ENCODE assay signal across 9 cellular contexts in genomic region chr12:120783197-120783596, GRCh38. TPM values are rescaled to one million over a fixed set of nuclear protein-coding genes. Genes with fewer than 3 reads are reported as not detected.
DNase-seq lines count a peak whose midpoint lies in the region; ATAC-seq and TF ChIP-seq lines count a peak whose summit lies in the region.
"Had no signal": no experiment of that assay in that cellular context is flagged by ENCODE, and none has a peak within 500 bp of the region (broad histone marks: within the 10 kb centered on the region; RNA-seq: fewer than 3 reads in every experiment).

No MANE protein-coding gene starts in this region.

- no peaks in the 10 kb centered on the region for H3K27me3 ChIP-seq in breast epithelium
- H3K27me3 ChIP-seq in fibroblast of lung (ENCODE audit: control insufficient read depth, insufficient read depth, low read length) = no peaks in the 10 kb centered on the region

- H3K36me3 Mint-ChIP-seq in MCF 10A (ENCODE audit: insufficient read depth, unreplicated experiment) (peaks cover 61% of the 10 kb centered on the region), T-helper 17 cell (ENCODE audit: low read depth) (peaks cover under 1% of the 10 kb centered on the region)

- no peaks in the 10 kb centered on the region for H3K27me3 Mint-ChIP-seq in MCF 10A (ENCODE audit: insufficient read depth, unreplicated experiment)
- no peaks in the 10 kb centered on the region for H3K27me3 Mint-ChIP-seq in T-helper 17 cell

- H3K27ac Mint-ChIP-seq in MCF 10A (ENCODE audit: low read depth, unreplicated experiment) (peak overlapping the region; percentile 32), T-helper 17 cell (peak overlapping the region; percentile 71)

- POLR2A ChIA-PET in MCF 10A (lab: Yijun Ruan, JAX) = interaction anchor here (0.7 kb wide), 1 partner anchor 122 kb away, joined by 3 read pairs; no protein-coding TSS in a partner anchor

- H3K4me3 Mint-ChIP-seq in MCF 10A (ENCODE audit: unreplicated experiment) = no peak overlapping the region
- H3K4me3 Mint-ChIP-seq in T-helper 17 cell = no peak overlapping the region

- H3K4me1 ChIP-seq in breast epithelium (no peaks in the 10 kb centered on the region), fibroblast of lung (ENCODE audit: control insufficient read depth, extremely low read depth, insufficient read depth, low read length) (peaks cover 2% of the 10 kb centered on the region)

- H3K27ac ChIP-seq in breast epithelium (peak overlapping the region in 1 of 2 donors; percentile 26), fibroblast of lung (ENCODE audit: insufficient read depth, low read length) (no peak overlapping the region)

- no peak overlapping the region for H3K4me3 ChIP-seq in breast epithelium
- H3K4me3 ChIP-seq in fibroblast of lung (replicated peaks in 1 of 4; ENCODE audit: control extremely low read depth in 1 of 4, insufficient read depth in 1 of 4, low read depth in 3 of 4, low read length in 4 of 4) = no peak overlapping the region

- H3K9me3 ChIP-seq in breast epithelium (no peaks in the 10 kb centered on the region), T-helper 17 cell (ENCODE audit: control insufficient read depth, low read length, poor library complexity, severe bottlenecking) (no peaks in the 10 kb centered on the region), fibroblast of lung (ENCODE audit: control insufficient read depth, insufficient read depth, low read depth, low read length) (no peaks in the 10 kb centered on the region)

- H3K79me2 ChIP-seq in fibroblast of lung (ENCODE audit: control insufficient read depth, insufficient read depth, low read length) = no peaks in the 10 kb centered on the region

- no peaks in the 10 kb centered on the region for H4K20me1 ChIP-seq in fibroblast of lung (ENCODE audit: control insufficient read depth, extremely low read depth, insufficient read depth, low read length)

- no TSS peak for BruUV-seq in MCF 10A (replicated peaks; lab: Mats Ljungman, UMichigan)

- TF ChIP-seq POLR2A in breast epithelium (IDR thresholded peaks at IDR 0.05) = no peak

- no peaks in the 10 kb centered on the region for H3K4me1 Mint-ChIP-seq in MCF 10A (ENCODE audit: insufficient read depth, unreplicated experiment)
- peaks cover 20% of the 10 kb centered on the region for H3K4me1 Mint-ChIP-seq in T-helper 17 cell

- peaks cover 4% of the 10 kb centered on the region for H3K36me3 ChIP-seq in breast epithelium
- H3K36me3 ChIP-seq in fibroblast of lung (ENCODE audit: control insufficient read depth, insufficient read depth, low read length) = no peaks in the 10 kb centered on the region

- H2AFZ ChIP-seq in fibroblast of lung (ENCODE audit: low read length) = no peak overlapping the region

- DNase-seq in MCF 10A (ENCODE audit: unreplicated experiment) (peak; percentile 52), breast epithelium (ENCODE audit: low spot score in 2 of 2) (no peak), T-helper 17 cell (no peak), fibroblast of lung (ENCODE audit: low read depth in 2 of 2) (peak; percentile 46 to 73), C1 segment of cervical spinal cord (lab: John Stamatoyannopoulos, UW) (no peak), NCI-H1048 (lab: John Stamatoyannopoulos, UW) (no peak)
- DNase-seq in stimulated activated naive CD8-positive, alpha-beta T cell treated with anti-CD3 and anti-CD28 coated beads, Interleukin-15, Interleukin-2, amounts not matched to agents 100 U/mL and 50 U/mL, for 24 hours = no peak
- DNase-seq: Calu3 had no signal

- no peak for TF ChIP-seq CTCF in MCF 10A (IDR thresholded peaks at IDR 0.05; ENCODE audit: unreplicated experiment)
- TF ChIP-seq CTCF in breast epithelium (IDR thresholded peaks at IDR 0.05) = no peak
- TF ChIP-seq CTCF in fibroblast of lung (conservative IDR thresholded peaks at IDR 0.05 in 1 of 2, IDR thresholded peaks at IDR 0.05 in 1 of 2; ENCODE audit: low read depth in 1 of 2, low read length in 2 of 2) = no peak

- intact Hi-C loops in MCF 10A (cut with micrococcal nuclease) = no loop called here
- intact Hi-C loops in breast epithelium (cut with DNase I; ENCODE audit: low total_unique reads) = no loop called here

- no peak overlapping the region for H3K9ac ChIP-seq in fibroblast of lung (ENCODE audit: insufficient read depth, low read length)

- H3K4me2 ChIP-seq in fibroblast of lung (ENCODE audit: extremely low read depth, insufficient read depth, low read length) = no peak overlapping the region

- CTCF ChIA-PET in MCF 10A (lab: Yijun Ruan, JAX) = interaction anchor here (0.6 to 0.9 kb wide), 5 partner anchors 18 to 248 kb away, joined by 3 read pairs; no protein-coding TSS in a partner anchor

- ATAC-seq in T-helper 17 cell = peak; percentile 36
- ATAC-seq in stimulated activated naive CD8-positive, alpha-beta T cell treated with anti-CD3 and anti-CD28 coated beads, Interleukin-15, Interleukin-2, amounts not matched to agents 100 U/mL and 50 U/mL, for 24 hours = peak; percentile 84
- ATAC-seq in HG02970 (IDR thresholded peaks at IDR 0.05; ENCODE audit: low FRiP score, unreplicated experiment) = no peak

- no peaks in the 10 kb centered on the region for H3K9me3 Mint-ChIP-seq in MCF 10A (ENCODE audit: unreplicated experiment)

RNA-seq across cellular contexts. Expression of gene ACADS, which starts 57.6 kb away (rescaled TPM):
- 1.9 and 2.1 TPM in 2 replicates for total RNA-seq in MCF 10A (2022)
- 100 to 1,000 TPM in 1 of 3 donors, 10 to 100 TPM in 2; 38.3 to 114 (median 54.3) TPM for total RNA-seq in breast epithelium
- 10 to 100 TPM in 1 of 2 donors, 1 to 10 TPM in 1; 9.1 to 10.8 TPM for total RNA-seq in T-helper 17 cell
- 14.1 and 15.9 TPM in 2 replicates for total RNA-seq in fibroblast of lung
- polyA plus RNA-seq in fibroblast of lung = 4.2 and 4.5 TPM in 2 replicates
- polyA plus RNA-seq in fibroblast of lung (2012) = 7.0 and 7.9 TPM in 2 replicates
- 2.9 and 4.8 TPM in 2 replicates for polyA minus RNA-seq in fibroblast of lung (ENCODE audit: low replicate concordance)

Comparison
In these comparisons a context has a peak if more than half of its experiments do, and no peak if none do; other contexts are left out.
1. DNase-seq: peak in MCF 10A (single experiment) and fibroblast of lung (2 of 2); none in breast epithelium (0 of 2), T-helper 17 cell (0 of 3), stimulated activated naive CD8-positive, alpha-beta T cell treated with anti-CD3 and anti-CD28 coated beads, Interleukin-15, Interleukin-2, amounts not matched to agents 100 U/mL and 50 U/mL, for 24 hours (single experiment), C1 segment of cervical spinal cord (0 of 14) and NCI-H1048 (single experiment).